Comparison of ENCODE assay signal across 1 cellular context in the genomic region with DNA sequence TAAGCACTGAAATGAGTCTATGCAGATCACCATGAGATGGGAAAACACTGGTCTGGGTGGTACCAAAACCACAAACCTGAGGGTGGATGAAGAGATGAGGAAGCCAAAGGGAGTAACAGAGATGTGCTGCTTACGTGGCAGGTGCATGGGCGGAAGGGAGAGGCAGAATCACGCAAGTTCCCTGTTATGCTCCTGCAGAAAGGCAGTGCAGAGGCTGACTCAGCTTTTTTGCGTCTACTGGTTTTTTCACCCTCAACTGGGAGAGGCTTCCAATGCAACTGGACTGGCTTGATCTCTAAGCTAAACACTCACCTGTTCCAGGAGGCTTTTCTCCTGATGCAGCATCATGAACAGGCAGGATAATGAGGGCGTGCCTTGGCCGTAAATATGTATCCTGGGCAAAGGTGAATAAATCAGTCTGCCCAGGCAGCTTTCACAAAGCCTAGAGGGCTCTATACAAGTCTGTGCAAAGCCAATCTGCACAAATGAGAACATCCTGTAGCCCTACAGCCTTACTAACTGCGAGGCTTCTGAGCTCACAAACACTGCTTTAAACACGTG.
TF ChIP-seq lines count a peak whose summit lies in the region.

No MANE protein-coding gene starts in this region.

TF ChIP-seq in GM23338, 12 proteins besides CTCF, POLR2A, EP300 and RAD21 (continued from another document):
- TF ChIP-seq, protein P1, sequence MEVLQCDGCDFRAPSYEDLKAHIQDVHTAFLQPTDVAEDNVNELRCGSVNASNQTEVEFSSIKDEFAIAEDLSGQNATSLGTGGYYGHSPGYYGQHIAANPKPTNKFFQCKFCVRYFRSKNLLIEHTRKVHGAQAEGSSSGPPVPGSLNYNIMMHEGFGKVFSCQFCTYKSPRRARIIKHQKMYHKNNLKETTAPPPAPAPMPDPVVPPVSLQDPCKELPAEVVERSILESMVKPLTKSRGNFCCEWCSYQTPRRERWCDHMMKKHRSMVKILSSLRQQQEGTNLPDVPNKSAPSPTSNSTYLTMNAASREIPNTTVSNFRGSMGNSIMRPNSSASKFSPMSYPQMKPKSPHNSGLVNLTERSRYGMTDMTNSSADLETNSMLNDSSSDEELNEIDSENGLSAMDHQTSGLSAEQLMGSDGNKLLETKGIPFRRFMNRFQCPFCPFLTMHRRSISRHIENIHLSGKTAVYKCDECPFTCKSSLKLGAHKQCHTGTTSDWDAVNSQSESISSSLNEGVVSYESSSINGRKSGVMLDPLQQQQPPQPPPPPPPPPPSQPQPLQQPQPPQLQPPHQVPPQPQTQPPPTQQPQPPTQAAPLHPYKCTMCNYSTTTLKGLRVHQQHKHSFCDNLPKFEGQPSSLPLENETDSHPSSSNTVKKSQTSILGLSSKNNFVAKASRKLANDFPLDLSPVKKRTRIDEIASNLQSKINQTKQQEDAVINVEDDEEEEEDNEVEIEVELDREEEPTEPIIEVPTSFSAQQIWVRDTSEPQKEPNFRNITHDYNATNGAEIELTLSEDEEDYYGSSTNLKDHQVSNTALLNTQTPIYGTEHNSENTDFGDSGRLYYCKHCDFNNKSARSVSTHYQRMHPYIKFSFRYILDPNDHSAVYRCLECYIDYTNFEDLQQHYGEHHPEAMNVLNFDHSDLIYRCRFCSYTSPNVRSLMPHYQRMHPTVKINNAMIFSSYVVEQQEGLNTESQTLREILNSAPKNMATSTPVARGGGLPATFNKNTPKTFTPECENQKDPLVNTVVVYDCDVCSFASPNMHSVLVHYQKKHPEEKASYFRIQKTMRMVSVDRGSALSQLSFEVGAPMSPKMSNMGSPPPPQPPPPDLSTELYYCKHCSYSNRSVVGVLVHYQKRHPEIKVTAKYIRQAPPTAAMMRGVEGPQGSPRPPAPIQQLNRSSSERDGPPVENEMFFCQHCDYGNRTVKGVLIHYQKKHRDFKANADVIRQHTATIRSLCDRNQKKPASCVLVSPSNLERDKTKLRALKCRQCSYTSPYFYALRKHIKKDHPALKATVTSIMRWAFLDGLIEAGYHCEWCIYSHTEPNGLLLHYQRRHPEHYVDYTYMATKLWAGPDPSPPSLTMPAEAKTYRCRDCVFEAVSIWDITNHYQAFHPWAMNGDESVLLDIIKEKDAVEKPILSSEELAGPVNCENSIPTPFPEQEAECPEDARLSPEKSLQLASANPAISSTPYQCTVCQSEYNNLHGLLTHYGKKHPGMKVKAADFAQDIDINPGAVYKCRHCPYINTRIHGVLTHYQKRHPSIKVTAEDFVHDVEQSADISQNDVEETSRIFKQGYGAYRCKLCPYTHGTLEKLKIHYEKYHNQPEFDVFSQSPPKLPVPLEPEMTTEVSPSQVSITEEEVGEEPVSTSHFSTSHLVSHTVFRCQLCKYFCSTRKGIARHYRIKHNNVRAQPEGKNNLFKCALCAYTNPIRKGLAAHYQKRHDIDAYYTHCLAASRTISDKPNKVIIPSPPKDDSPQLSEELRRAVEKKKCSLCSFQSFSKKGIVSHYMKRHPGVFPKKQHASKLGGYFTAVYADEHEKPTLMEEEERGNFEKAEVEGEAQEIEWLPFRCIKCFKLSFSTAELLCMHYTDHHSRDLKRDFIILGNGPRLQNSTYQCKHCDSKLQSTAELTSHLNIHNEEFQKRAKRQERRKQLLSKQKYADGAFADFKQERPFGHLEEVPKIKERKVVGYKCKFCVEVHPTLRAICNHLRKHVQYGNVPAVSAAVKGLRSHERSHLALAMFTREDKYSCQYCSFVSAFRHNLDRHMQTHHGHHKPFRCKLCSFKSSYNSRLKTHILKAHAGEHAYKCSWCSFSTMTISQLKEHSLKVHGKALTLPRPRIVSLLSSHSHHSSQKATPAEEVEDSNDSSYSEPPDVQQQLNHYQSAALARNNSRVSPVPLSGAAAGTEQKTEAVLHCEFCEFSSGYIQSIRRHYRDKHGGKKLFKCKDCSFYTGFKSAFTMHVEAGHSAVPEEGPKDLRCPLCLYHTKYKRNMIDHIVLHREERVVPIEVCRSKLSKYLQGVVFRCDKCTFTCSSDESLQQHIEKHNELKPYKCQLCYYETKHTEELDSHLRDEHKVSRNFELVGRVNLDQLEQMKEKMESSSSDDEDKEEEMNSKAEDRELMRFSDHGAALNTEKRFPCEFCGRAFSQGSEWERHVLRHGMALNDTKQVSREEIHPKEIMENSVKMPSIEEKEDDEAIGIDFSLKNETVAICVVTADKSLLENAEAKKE (CRISPR knock-in tag; IDR thresholded peaks at IDR 0.05), result no peak
- TF ChIP-seq, protein P2, sequence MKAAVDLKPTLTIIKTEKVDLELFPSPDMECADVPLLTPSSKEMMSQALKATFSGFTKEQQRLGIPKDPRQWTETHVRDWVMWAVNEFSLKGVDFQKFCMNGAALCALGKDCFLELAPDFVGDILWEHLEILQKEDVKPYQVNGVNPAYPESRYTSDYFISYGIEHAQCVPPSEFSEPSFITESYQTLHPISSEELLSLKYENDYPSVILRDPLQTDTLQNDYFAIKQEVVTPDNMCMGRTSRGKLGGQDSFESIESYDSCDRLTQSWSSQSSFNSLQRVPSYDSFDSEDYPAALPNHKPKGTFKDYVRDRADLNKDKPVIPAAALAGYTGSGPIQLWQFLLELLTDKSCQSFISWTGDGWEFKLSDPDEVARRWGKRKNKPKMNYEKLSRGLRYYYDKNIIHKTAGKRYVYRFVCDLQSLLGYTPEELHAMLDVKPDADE (IDR thresholded peaks at IDR 0.05), result no peak
- TF ChIP-seq STAT1 (IDR thresholded peaks at IDR 0.05; ENCODE audit: unreplicated experiment) (no peak), POLR2AphosphoS5 (IDR thresholded peaks at IDR 0.05; ENCODE audit: low read depth) (no peak), ZNF331 (CRISPR knock-in tag; IDR thresholded peaks at IDR 0.05; ENCODE audit: low read depth) (no peak), CREB1 (CRISPR knock-in tag; IDR thresholded peaks at IDR 0.05; ENCODE audit: low read depth) (no peak), NANOG (IDR thresholded peaks at IDR 0.05; ENCODE audit: borderline replicate concordance) (no peak), EZH2phosphoT487 (IDR thresholded peaks at IDR 0.05; ENCODE audit: unreplicated experiment) (no peak), EZH2 (IDR thresholded peaks at IDR 0.05; ENCODE audit: low read depth, unreplicated experiment) (no peak), ZNF114 (CRISPR knock-in tag; IDR thresholded peaks at IDR 0.05) (no peak)
- TF ChIP-seq, protein P3, sequence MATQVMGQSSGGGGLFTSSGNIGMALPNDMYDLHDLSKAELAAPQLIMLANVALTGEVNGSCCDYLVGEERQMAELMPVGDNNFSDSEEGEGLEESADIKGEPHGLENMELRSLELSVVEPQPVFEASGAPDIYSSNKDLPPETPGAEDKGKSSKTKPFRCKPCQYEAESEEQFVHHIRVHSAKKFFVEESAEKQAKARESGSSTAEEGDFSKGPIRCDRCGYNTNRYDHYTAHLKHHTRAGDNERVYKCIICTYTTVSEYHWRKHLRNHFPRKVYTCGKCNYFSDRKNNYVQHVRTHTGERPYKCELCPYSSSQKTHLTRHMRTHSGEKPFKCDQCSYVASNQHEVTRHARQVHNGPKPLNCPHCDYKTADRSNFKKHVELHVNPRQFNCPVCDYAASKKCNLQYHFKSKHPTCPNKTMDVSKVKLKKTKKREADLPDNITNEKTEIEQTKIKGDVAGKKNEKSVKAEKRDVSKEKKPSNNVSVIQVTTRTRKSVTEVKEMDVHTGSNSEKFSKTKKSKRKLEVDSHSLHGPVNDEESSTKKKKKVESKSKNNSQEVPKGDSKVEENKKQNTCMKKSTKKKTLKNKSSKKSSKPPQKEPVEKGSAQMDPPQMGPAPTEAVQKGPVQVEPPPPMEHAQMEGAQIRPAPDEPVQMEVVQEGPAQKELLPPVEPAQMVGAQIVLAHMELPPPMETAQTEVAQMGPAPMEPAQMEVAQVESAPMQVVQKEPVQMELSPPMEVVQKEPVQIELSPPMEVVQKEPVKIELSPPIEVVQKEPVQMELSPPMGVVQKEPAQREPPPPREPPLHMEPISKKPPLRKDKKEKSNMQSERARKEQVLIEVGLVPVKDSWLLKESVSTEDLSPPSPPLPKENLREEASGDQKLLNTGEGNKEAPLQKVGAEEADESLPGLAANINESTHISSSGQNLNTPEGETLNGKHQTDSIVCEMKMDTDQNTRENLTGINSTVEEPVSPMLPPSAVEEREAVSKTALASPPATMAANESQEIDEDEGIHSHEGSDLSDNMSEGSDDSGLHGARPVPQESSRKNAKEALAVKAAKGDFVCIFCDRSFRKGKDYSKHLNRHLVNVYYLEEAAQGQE (IDR thresholded peaks at IDR 0.05; ENCODE audit: unreplicated experiment), result no peak
